ENCODE assay signal across 8 cellular contexts in the genomic region with DNA sequence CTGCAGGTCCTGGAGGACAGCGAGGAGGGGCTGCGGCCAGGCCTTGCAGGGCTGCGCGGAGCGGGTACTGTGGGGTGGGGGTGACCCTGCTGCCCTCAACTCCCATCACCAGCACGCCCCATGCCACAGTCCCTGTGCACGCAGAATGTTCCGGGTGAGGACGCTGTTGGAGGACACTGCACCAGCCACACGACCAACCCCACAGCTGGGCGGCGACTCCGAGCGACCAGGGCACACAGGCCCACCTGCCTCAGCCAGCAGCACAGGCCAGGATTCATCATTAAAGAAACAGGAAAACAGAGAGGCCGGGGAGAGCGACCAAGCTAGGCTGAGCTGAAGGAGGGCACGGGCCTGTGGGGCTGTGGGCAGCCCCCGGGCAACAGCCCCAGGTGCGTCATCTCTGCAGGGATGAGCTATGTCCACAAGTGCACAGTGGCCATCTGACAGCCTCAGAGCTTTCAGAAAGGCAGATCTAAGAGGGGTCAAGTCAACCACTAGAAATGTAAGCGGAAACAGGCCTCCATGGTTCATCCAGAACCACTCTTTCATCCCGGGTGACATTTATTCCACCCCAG. TPM values are rescaled to one million over a fixed set of nuclear protein-coding genes. Genes with fewer than 3 reads are reported as not detected.
DNase-seq lines count a peak whose midpoint lies in the region; ATAC-seq and TF ChIP-seq lines count a peak whose summit lies in the region.

No MANE protein-coding gene starts in this region.

- H3K4me1 Mint-ChIP-seq in activated naive CD8-positive, alpha-beta T cell treated with anti-CD3 and anti-CD28 coated beads for 36 hours = peaks cover 7% of the 10 kb centered on the region

- H3K4me1 ChIP-seq in right cardiac atrium (ENCODE audit: control insufficient read depth, insufficient read depth, low read length) = peaks cover 3% of the 10 kb centered on the region
- H3K4me1 ChIP-seq in spleen = peaks cover 7 to 49% (median 23%) of the 10 kb centered on the region in 6 donors

- peak overlapping the region; percentile 60 for H3K4me3 Mint-ChIP-seq in activated naive CD8-positive, alpha-beta T cell treated with anti-CD3 and anti-CD28 coated beads for 36 hours

- H3K27me3 ChIP-seq in right cardiac atrium (ENCODE audit: control insufficient read depth, insufficient read depth) = no peaks in the 10 kb centered on the region
- peaks cover 0 to 64% (median 20%) of the 10 kb centered on the region in 7 donors for H3K27me3 ChIP-seq in spleen (replicated peaks in 1 of 7)

- peak; percentile 6 to 13 for ATAC-seq in right cardiac atrium
- no peak for ATAC-seq in HG03097 (IDR thresholded peaks at IDR 0.05; ENCODE audit: low FRiP score, unreplicated experiment)
- no peak for ATAC-seq in GM19351 (IDR thresholded peaks at IDR 0.05; ENCODE audit: unreplicated experiment)

- H3K9me3 Mint-ChIP-seq in activated naive CD8-positive, alpha-beta T cell treated with anti-CD3 and anti-CD28 coated beads for 36 hours = no peaks in the 10 kb centered on the region

- intact Hi-C loops in right cardiac atrium (cut with DNase I) = loop anchor here in 1 of 4 donors (5.0 kb wide), 1 partner anchor 40 kb away; no protein-coding TSS in a partner anchor
- intact Hi-C loops in spleen (cut with DNase I; ENCODE audit: low total_unique reads) = no loop called here

- H3K4me3 ChIP-seq in HFF-Myc (replicated peaks; ENCODE audit: low read depth, low read length) = peak overlapping the region; percentile 77
- H3K4me3 ChIP-seq in right cardiac atrium (ENCODE audit: low read length) = peak overlapping the region; percentile 79
- peak overlapping the region in 5 of 8 donors; percentile 57 to 76 (median 65) for H3K4me3 ChIP-seq in spleen

- no peak for TF ChIP-seq POLR2A in spleen (IDR thresholded peaks at IDR 0.05)

- H3K9me3 ChIP-seq in right cardiac atrium (ENCODE audit: control insufficient read depth, low read length) (no peaks in the 10 kb centered on the region), spleen (no peaks in the 10 kb centered on the region)

- no peaks in the 10 kb centered on the region for H3K36me3 ChIP-seq in spleen

- peak overlapping the region; percentile 68 for H3K27ac ChIP-seq in right cardiac atrium (ENCODE audit: low read length)
- peak overlapping the region in 4 of 8 donors; percentile 55 to 70 (median 68) for H3K27ac ChIP-seq in spleen

- TF ChIP-seq CTCF in HFF-Myc (IDR thresholded peaks at IDR 0.05; ENCODE audit: low read depth, low read length, missing control alignments) = no peak
- no peak for TF ChIP-seq CTCF in spleen (IDR thresholded peaks at IDR 0.05 in 8 of 11, conservative IDR thresholded peaks at IDR 0.05 in 3 of 11)

- peaks cover 49% of the 10 kb centered on the region for H3K27me3 Mint-ChIP-seq in activated naive CD8-positive, alpha-beta T cell treated with anti-CD3 and anti-CD28 coated beads for 36 hours

- H3K27ac Mint-ChIP-seq in activated naive CD8-positive, alpha-beta T cell treated with anti-CD3 and anti-CD28 coated beads for 36 hours = no peak overlapping the region

- 80% methylated on average over 21 of the region's 21 CpGs for WGBS in right cardiac atrium
- whole genome bisulfite sequencing in spleen, 5 donors = 91 to 94% (median 92%) methylated on average over 21 of the region's 21 CpGs

- no peaks in the 10 kb centered on the region for H3K36me3 Mint-ChIP-seq in activated naive CD8-positive, alpha-beta T cell treated with anti-CD3 and anti-CD28 coated beads for 36 hours

- DNase-seq in HFF-Myc (ENCODE audit: extremely low read depth, low read depth) (no peak), right cardiac atrium (peak in 2 of 3 donors; percentile 50 to 55), spleen (no peak), HuH-7 (ENCODE audit: low spot score) (no peak)
- DNase-seq in activated naive CD8-positive, alpha-beta T cell treated with anti-CD3 and anti-CD28 coated beads for 36 hours = no peak
- no peak for DNase-seq in activated CD4-positive, alpha-beta T cell treated with anti-CD3 and anti-CD28 coated beads, Interleukin-2, amount 50 U/mL, for 1 hour

RNA-seq across cellular contexts. Expression of gene GAS6, which starts 1.6 kb away (rescaled TPM):
- under 1 TPM; 0.16 to 0.27 TPM for total RNA-seq in activated naive CD8-positive, alpha-beta T cell treated with anti-CD3 and anti-CD28 coated beads for 36 hours
- total RNA-seq in right cardiac atrium (100 to 1,000 TPM; 197 to 213 (median 202) TPM), spleen (10 to 100 TPM; 22.0 to 54.5 (median 39.3) TPM)
- polyA plus RNA-seq in right cardiac atrium (273 TPM), spleen (10 to 100 TPM; 16.7 to 33.5 (median 18.4) TPM)

Comparison
In these comparisons a context has a peak if more than half of its experiments do, and no peak if none do; other contexts are left out.
1. DNase-seq: peak in right cardiac atrium (2 of 3); none in HFF-Myc (single experiment), activated naive CD8-positive, alpha-beta T cell treated with anti-CD3 and anti-CD28 coated beads for 36 hours (single experiment), spleen (single experiment), HuH-7 (single experiment) and activated CD4-positive, alpha-beta T cell treated with anti-CD3 and anti-CD28 coated beads, Interleukin-2, amount 50 U/mL, for 1 hour (single experiment).
2. ATAC-seq: peak in right cardiac atrium (2 of 2); none in HG03097 (single experiment) and GM19351 (single experiment).
3. RNA of gene GAS6, which starts 1.6 kb away (total RNA-seq): 197 to 213 TPM in right cardiac atrium and 22.0 to 54.5 TPM in spleen; 0.16 to 0.27 TPM in activated naive CD8-positive, alpha-beta T cell treated with anti-CD3 and anti-CD28 coated beads for 36 hours; every median in the first group is over 10 times any median in the second.
4. Peak in every context shown above with its lines, with median percentiles within 50 percentile points of each other: H3K4me3 ChIP-seq.